ENCODE assay signal across 15 cellular contexts in the genomic region with DNA sequence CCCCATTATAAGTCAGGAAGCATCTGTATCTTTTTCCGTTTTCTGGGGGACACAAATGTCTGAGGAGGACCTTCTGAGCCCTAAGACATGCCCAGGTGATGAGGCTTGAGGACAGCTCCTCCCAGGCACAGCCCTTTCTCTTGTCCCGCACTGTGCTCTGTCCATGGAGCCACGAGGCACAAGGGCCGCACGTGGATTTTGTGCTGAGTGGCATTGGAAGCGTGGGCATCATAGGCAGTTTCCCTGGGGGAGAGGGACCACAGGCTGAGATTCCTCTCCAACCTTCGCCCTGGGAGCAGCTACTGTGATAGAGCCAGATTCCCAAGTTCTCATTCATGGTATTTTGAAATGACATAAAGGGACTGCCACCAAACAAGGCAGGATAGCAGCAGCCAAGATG.
DNase-seq lines count a peak whose midpoint lies in the region; ATAC-seq and TF ChIP-seq lines count a peak whose summit lies in the region.
"Had no signal": no experiment of that assay in that cellular context is flagged by ENCODE, and none has a peak within 500 bp of the region (broad histone marks: within the 10 kb centered on the region; RNA-seq: fewer than 3 reads in every experiment).

No MANE protein-coding gene starts in this region.

- no CpG with 5 or more reads among the region's 7 CpGs for WGBS in neuronal stem cell (ENCODE audit: extremely low coverage in 2 of 2, insufficient read length in 2 of 2, insufficient replicate concordance in 1 of 2), 2 donors

- H3K27ac ChIP-seq in neuronal stem cell (replicated peaks; ENCODE audit: low read length), result no peak overlapping the region
- H3K27ac ChIP-seq in upper lobe of right lung, result no peak overlapping the region
- H3K27ac ChIP-seq: GM23248 had no signal

- H2BK5ac ChIP-seq in neuronal stem cell (ENCODE audit: low read length), result no peak overlapping the region

- H3K27me3 ChIP-seq in neuronal stem cell (ENCODE audit: control insufficient read depth in 3 of 3, insufficient read depth in 3 of 3, low read depth in 1 of 3, low read length in 3 of 3) (no peaks in the 10 kb centered on the region), upper lobe of right lung (no peaks in the 10 kb centered on the region)

- H2BK15ac ChIP-seq in neuronal stem cell (ENCODE audit: low read length), result no peak overlapping the region

- peak; percentile 1 for DNase-seq in activated naive CD4-positive, alpha-beta T cell treated with anti-CD3 and anti-CD28 coated beads, Interleukin-2, amount 10 ng/mL, durations not matched to agents 7 days and 5 days
- no peak for DNase-seq in activated naive CD4-positive, alpha-beta T cell treated with anti-CD3 and anti-CD28 coated beads for 36 hours
- DNase-seq in CD14-positive monocyte (ENCODE audit: low spot score), result peak; percentile 5
- DNase-seq in neuronal stem cell (ENCODE audit: low spot score), result no peak
- DNase-seq in upper lobe of right lung, result peak; percentile 36
- no peak for DNase-seq in AG08395 (ENCODE audit: low spot score)
- DNase-seq: ACHN; AML-193; CD4-positive, CD25-positive, alpha-beta regulatory T cell; CD8-positive, alpha-beta memory T cell; COR-L47; DMS 273 treated with DMSO at 0.1 percent for 48 hours; GM23248 had no signal

- H4K8ac ChIP-seq in neuronal stem cell (ENCODE audit: low read depth, low read length), result no peak overlapping the region

- H2BK12ac ChIP-seq in neuronal stem cell (ENCODE audit: low read length), result no peak overlapping the region

- H3K4me1 ChIP-seq in neuronal stem cell (ENCODE audit: control insufficient read depth in 2 of 2, insufficient read depth in 1 of 2, low read depth in 1 of 2, low read length in 2 of 2), result peaks cover 15 to 17% of the 10 kb centered on the region in 2 donors
- peaks cover 48% of the 10 kb centered on the region for H3K4me1 ChIP-seq in upper lobe of right lung
- H3K4me1 ChIP-seq: HAP-1 had no signal

- H2AFZ ChIP-seq in neuronal stem cell (ENCODE audit: low read length), result no peak overlapping the region
- H2AFZ ChIP-seq: GM23248 had no signal

- CTCF ChIA-PET in activated naive CD4-positive, alpha-beta T cell treated with anti-CD3 and anti-CD28 coated beads, Interleukin-2, amount 10 ng/mL, durations not matched to agents 7 days and 5 days (lab: Charles Lee), result no interaction called here
- CTCF ChIA-PET in activated naive CD4-positive, alpha-beta T cell treated with anti-CD3 and anti-CD28 coated beads for 36 hours (lab: Charles Lee), result no interaction called here

- H3K4ac ChIP-seq in neuronal stem cell (ENCODE audit: low read length), result no peak overlapping the region

- intact Hi-C loops in activated naive CD4-positive, alpha-beta T cell treated with anti-CD3 and anti-CD28 coated beads for 36 hours (cut with micrococcal nuclease), result no loop called here
- intact Hi-C loops in CD14-positive monocyte (cut with micrococcal nuclease), result no loop called here
- intact Hi-C loops in upper lobe of right lung (cut with DNase I), result loop anchor here (10.0 kb wide), 1 partner anchor 144 kb away; a partner anchor contains a TSS

- no peak overlapping the region for H4K91ac ChIP-seq in neuronal stem cell (ENCODE audit: low read depth, low read length, poor library complexity)

- H3K4me3 Mint-ChIP-seq in activated naive CD4-positive, alpha-beta T cell treated with anti-CD3 and anti-CD28 coated beads, Interleukin-2, amount 10 ng/mL, durations not matched to agents 7 days and 5 days, result no peak overlapping the region
- H3K4me3 Mint-ChIP-seq in activated naive CD4-positive, alpha-beta T cell treated with anti-CD3 and anti-CD28 coated beads for 36 hours, result no peak overlapping the region
- no peak overlapping the region for H3K4me3 Mint-ChIP-seq in CD14-positive monocyte
- H3K4me3 Mint-ChIP-seq: CD4-positive, CD25-positive, alpha-beta regulatory T cell; CD8-positive, alpha-beta memory T cell had no signal

- H3K9ac ChIP-seq in neuronal stem cell (ENCODE audit: low read depth, low read length, poor library complexity), result no peak overlapping the region
- H3K9ac ChIP-seq: GM23248 had no signal

- H3K23ac ChIP-seq in neuronal stem cell (ENCODE audit: low read depth, low read length, poor library complexity), result no peak overlapping the region

- H3K79me1 ChIP-seq in neuronal stem cell (ENCODE audit: low read depth, low read length), result no peaks in the 10 kb centered on the region

- H3K9me3 ChIP-seq in neuronal stem cell (replicated peaks in 1 of 2; ENCODE audit: control insufficient read depth in 2 of 2, insufficient read depth in 1 of 2, low read depth in 1 of 2, low read length in 2 of 2), result peaks cover 0 to 1% of the 10 kb centered on the region in 2 donors
- no peaks in the 10 kb centered on the region for H3K9me3 ChIP-seq in upper lobe of right lung
- H3K9me3 ChIP-seq: HAP-1 had no signal

- H2AK5ac ChIP-seq in neuronal stem cell (ENCODE audit: low read depth, low read length), result peak overlapping the region; percentile 38

- H3K9me3 Mint-ChIP-seq in activated naive CD4-positive, alpha-beta T cell treated with anti-CD3 and anti-CD28 coated beads, Interleukin-2, amount 10 ng/mL, durations not matched to agents 7 days and 5 days, result no peaks in the 10 kb centered on the region
- no peaks in the 10 kb centered on the region for H3K9me3 Mint-ChIP-seq in activated naive CD4-positive, alpha-beta T cell treated with anti-CD3 and anti-CD28 coated beads for 36 hours
- no peaks in the 10 kb centered on the region for H3K9me3 Mint-ChIP-seq in CD14-positive monocyte
- H3K9me3 Mint-ChIP-seq: CD4-positive, CD25-positive, alpha-beta regulatory T cell; CD8-positive, alpha-beta memory T cell had no signal

- no peak overlapping the region for H3K4me3 ChIP-seq in neuronal stem cell (ENCODE audit: low read length in 2 of 2)
- no peak overlapping the region for H3K4me3 ChIP-seq in upper lobe of right lung
- H3K4me3 ChIP-seq: GM23248, HAP-1 had no signal

- H2BK120ac ChIP-seq in neuronal stem cell (ENCODE audit: low read depth, low read length), result no peak overlapping the region

- no peak overlapping the region for H3K18ac ChIP-seq in neuronal stem cell (ENCODE audit: low read length)

- H3K36me3 ChIP-seq in neuronal stem cell (replicated peaks in 1 of 2; ENCODE audit: control insufficient read depth in 2 of 2, insufficient read depth in 2 of 2, low read length in 2 of 2) (no peaks in the 10 kb centered on the region), upper lobe of right lung (no peaks in the 10 kb centered on the region)
- H3K36me3 ChIP-seq: HAP-1 had no signal

- no peaks in the 10 kb centered on the region for H3K36me3 Mint-ChIP-seq in activated naive CD4-positive, alpha-beta T cell treated with anti-CD3 and anti-CD28 coated beads, Interleukin-2, amount 10 ng/mL, durations not matched to agents 7 days and 5 days
- no peaks in the 10 kb centered on the region for H3K36me3 Mint-ChIP-seq in activated naive CD4-positive, alpha-beta T cell treated with anti-CD3 and anti-CD28 coated beads for 36 hours (ENCODE audit: low read depth)
- no peaks in the 10 kb centered on the region for H3K36me3 Mint-ChIP-seq in CD14-positive monocyte
- H3K36me3 Mint-ChIP-seq: CD4-positive, CD25-positive, alpha-beta regulatory T cell had no signal

- H3K27ac Mint-ChIP-seq in activated naive CD4-positive, alpha-beta T cell treated with anti-CD3 and anti-CD28 coated beads, Interleukin-2, amount 10 ng/mL, durations not matched to agents 7 days and 5 days, result no peak overlapping the region
- no peak overlapping the region for H3K27ac Mint-ChIP-seq in activated naive CD4-positive, alpha-beta T cell treated with anti-CD3 and anti-CD28 coated beads for 36 hours
- H3K27ac Mint-ChIP-seq in CD14-positive monocyte, result peak overlapping the region in 2 of 7 donors; percentile 19 to 71
- H3K27ac Mint-ChIP-seq: CD4-positive, CD25-positive, alpha-beta regulatory T cell; CD8-positive, alpha-beta memory T cell had no signal

- H3K4me2 ChIP-seq in neuronal stem cell (ENCODE audit: insufficient read depth, low read length, poor library complexity, severe bottlenecking), result no peak overlapping the region

- H3K14ac ChIP-seq in neuronal stem cell (ENCODE audit: low read length), result no peak overlapping the region

- ATAC-seq in upper lobe of right lung, result no peak
- ATAC-seq in GM21526 (IDR thresholded peaks at IDR 0.05; ENCODE audit: low FRiP score, unreplicated experiment), result no peak

- H3K27me3 Mint-ChIP-seq in activated naive CD4-positive, alpha-beta T cell treated with anti-CD3 and anti-CD28 coated beads, Interleukin-2, amount 10 ng/mL, durations not matched to agents 7 days and 5 days, result peaks cover 24% of the 10 kb centered on the region
- H3K27me3 Mint-ChIP-seq in activated naive CD4-positive, alpha-beta T cell treated with anti-CD3 and anti-CD28 coated beads for 36 hours (ENCODE audit: low read depth), result no peaks in the 10 kb centered on the region
- H3K27me3 Mint-ChIP-seq in CD14-positive monocyte (ENCODE audit: low read depth in 3 of 3), result peaks cover 4 to 5% (median 4%) of the 10 kb centered on the region in 3 donors

- no peaks in the 10 kb centered on the region for H3K4me1 Mint-ChIP-seq in activated naive CD4-positive, alpha-beta T cell treated with anti-CD3 and anti-CD28 coated beads, Interleukin-2, amount 10 ng/mL, durations not matched to agents 7 days and 5 days
- H3K4me1 Mint-ChIP-seq in activated naive CD4-positive, alpha-beta T cell treated with anti-CD3 and anti-CD28 coated beads for 36 hours (ENCODE audit: low read depth), result no peaks in the 10 kb centered on the region
- peaks cover 33% of the 10 kb centered on the region for H3K4me1 Mint-ChIP-seq in CD14-positive monocyte
- H3K4me1 Mint-ChIP-seq: CD8-positive, alpha-beta memory T cell had no signal

- TF ChIP-seq CTCF in CD14-positive monocyte (IDR thresholded peaks at IDR 0.05) (no peak), upper lobe of right lung (IDR thresholded peaks at IDR 0.05) (no peak)

Comparison
In these comparisons a context has a peak if more than half of its experiments do, and no peak if none do; other contexts are left out.
1. DNase-seq: peak in activated naive CD4-positive, alpha-beta T cell treated with anti-CD3 and anti-CD28 coated beads, Interleukin-2, amount 10 ng/mL, durations not matched to agents 7 days and 5 days (single experiment), CD14-positive monocyte (single experiment) and upper lobe of right lung (single experiment); none in activated naive CD4-positive, alpha-beta T cell treated with anti-CD3 and anti-CD28 coated beads for 36 hours (single experiment), neuronal stem cell (single experiment) and AG08395 (single experiment).